Comparison of ENCODE assay signal across 21 cellular contexts in the genomic region with DNA sequence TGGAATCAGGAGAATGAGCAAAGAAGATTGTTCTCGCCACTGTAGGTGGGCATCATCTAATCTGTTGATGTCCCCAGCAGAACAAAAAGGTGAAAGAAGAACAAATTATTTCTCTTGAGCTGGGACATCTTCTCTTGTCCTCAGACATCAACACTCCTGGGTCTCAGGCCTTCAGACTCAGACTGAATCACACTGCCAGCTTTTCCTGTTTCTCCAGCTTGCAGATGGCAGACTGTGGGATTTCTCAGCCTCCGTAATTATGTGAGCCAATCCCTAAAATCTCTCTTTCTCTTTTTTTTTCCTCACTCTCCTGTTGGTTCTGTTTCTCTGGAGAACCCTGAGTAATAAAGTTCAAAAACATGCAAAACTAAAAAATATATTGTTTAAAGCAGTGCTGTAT. TPM values are rescaled to one million over a fixed set of nuclear protein-coding genes. Genes with fewer than 3 reads are reported as not detected.
A peak's percentile ranks its signal among the peaks of the same experiment; 100 is the strongest.
DNase-seq lines count a peak whose midpoint lies in the region; ATAC-seq, FAIRE-seq and TF ChIP-seq lines count a peak whose summit lies in the region.
"Had no signal": no experiment of that assay in that cellular context is flagged by ENCODE, and none has a peak within 500 bp of the region (broad histone marks: within the 10 kb centered on the region; RNA-seq: fewer than 3 reads in every experiment).

No MANE protein-coding gene starts in this region.

- ATAC-seq in foreskin keratinocyte (peak; percentile 27), GM18517 (IDR thresholded peaks at IDR 0.05; ENCODE audit: unreplicated experiment) (no peak)
- ATAC-seq: GM23338, Right ventricle myocardium inferior had no signal

- peaks cover 23% of the 10 kb centered on the region for H3K9me3 Mint-ChIP-seq in HFFc6

- H3K27me3 Mint-ChIP-seq in HFFc6 (ENCODE audit: insufficient read depth): peaks cover 10% of the 10 kb centered on the region

- no peaks in the 10 kb centered on the region for H3K79me2 ChIP-seq in GM23248 (ENCODE audit: insufficient read depth)
- H3K79me2 ChIP-seq in smooth muscle cell (ENCODE audit: low read depth): no peaks in the 10 kb centered on the region

- no peaks in the 10 kb centered on the region; the same call in 1 of the 2 replicates for H3K4me1 Mint-ChIP-seq in HFFc6 (ENCODE audit: low read depth)
- H3K4me1 Mint-ChIP-seq: GM23338 had no signal

- 58 to 61% methylated on average over 2 of the region's 2 CpGs for WGBS in GM23248 (ENCODE audit: low coverage in 1 of 2, low lambda C conversion rate in 2 of 2, missing lambda C conversion rate in 2 of 2), 2 experiments
- WGBS in smooth muscle cell (ENCODE audit: low lambda C conversion rate): 61% methylated on average over 2 of the region's 2 CpGs

- no peak overlapping the region for H3K4me3 Mint-ChIP-seq in HFFc6
- H3K4me3 Mint-ChIP-seq: GM23338 had no signal

- H2AFZ ChIP-seq in GM23248: peak overlapping the region; percentile 28; the same call in 1 of the 2 replicates
- peak overlapping the region; percentile 11 for H2AFZ ChIP-seq in smooth muscle cell (ENCODE audit: low read depth)
- H2AFZ ChIP-seq: GM23338 had no signal

- H3K4me2 ChIP-seq in GM23248 (ENCODE audit: unreplicated experiment) (no peak overlapping the region), smooth muscle cell (no peak overlapping the region)
- H3K4me2 ChIP-seq: GM23338 had no signal

- no peaks in the 10 kb centered on the region for H3K36me3 ChIP-seq in GM23248 (ENCODE audit: low read depth)
- H3K36me3 ChIP-seq in bronchial epithelial cell (ENCODE audit: control insufficient read depth, insufficient read depth, low read length): no peaks in the 10 kb centered on the region
- no peaks in the 10 kb centered on the region for H3K36me3 ChIP-seq in smooth muscle cell (ENCODE audit: low read depth)

- no peak overlapping the region for H3K4me3 ChIP-seq in GM23248
- no peak overlapping the region for H3K4me3 ChIP-seq in bronchial epithelial cell (ENCODE audit: low read depth, low read length)
- H3K4me3 ChIP-seq in smooth muscle cell: no peak overlapping the region
- H3K4me3 ChIP-seq: GM23338, SK-N-MC had no signal

- H3K4me1 ChIP-seq in GM23248 (ENCODE audit: insufficient read depth) (0 out of 2 replicates have a peak, but pooled peaks cover 7% of the 10 kb centered on the region), foreskin keratinocyte (peaks cover 8% of the 10 kb centered on the region), smooth muscle cell (ENCODE audit: low read depth) (no peaks in the 10 kb centered on the region)

- FAIRE-seq in bronchial epithelial cell (lab: Jason Lieb, UNC): no peak
- FAIRE-seq: GM19239, HTR-8/SVneo, RCC 7860 had no signal

- no peaks in the 10 kb centered on the region for H3K9me3 ChIP-seq in GM23248 (ENCODE audit: low read depth)
- H3K9me3 ChIP-seq in smooth muscle cell (replicated peaks; ENCODE audit: low read depth): no peaks in the 10 kb centered on the region

- DNase-seq in GM23248 (peak; percentile 36), bronchial epithelial cell (ENCODE audit: low read depth) (peak; percentile 49), foreskin keratinocyte (peak in 1 of 2 donors; percentile 40), smooth muscle cell (lab: John Stamatoyannopoulos, UW; ENCODE audit: unreplicated experiment) (no peak), HFFc6 (no peak), T1000 (lab: John Stamatoyannopoulos, UW) (no peak)
- DNase-seq: C1 segment of cervical spinal cord, GF-D8, HCEC 1CT, IMR-90, NCI-H1436 treated with DMSO at 0.1 percent for 48 hours, NCI-H2029, NCI-H526 treated with DMSO at 0.1 percent for 48 hours had no signal

- H3K36me3 Mint-ChIP-seq in HFFc6 (ENCODE audit: low read depth): peaks cover 10% of the 10 kb centered on the region

- H3F3A ChIP-seq in GM23248 (ENCODE audit: insufficient read depth): peaks cover 10% of the 10 kb centered on the region; the same call in 1 of the 2 replicates
- peaks cover 5% of the 10 kb centered on the region for H3F3A ChIP-seq in smooth muscle cell (ENCODE audit: low read depth)

- no peaks in the 10 kb centered on the region for H3K9me2 ChIP-seq in GM23248 (ENCODE audit: insufficient read depth)

- in situ Hi-C loops in GM23248 (cut with MboI): no loop called here

- H3K27ac Mint-ChIP-seq in HFFc6: no peak overlapping the region
- H3K27ac Mint-ChIP-seq: GM23338 had no signal

- H3K9ac ChIP-seq in GM23248 (no peak overlapping the region), smooth muscle cell (ENCODE audit: low read depth) (no peak overlapping the region)

- TF ChIP-seq CTCF in bronchial epithelial cell (IDR thresholded peaks at IDR 0.05; ENCODE audit: insufficient read depth, low read length, severe bottlenecking): no peak
- TF ChIP-seq CTCF in foreskin keratinocyte (conservative IDR thresholded peaks at IDR 0.05): no peak
- no peak for TF ChIP-seq CTCF in smooth muscle cell (IDR thresholded peaks at IDR 0.05; ENCODE audit: borderline replicate concordance, insufficient read depth, poor library complexity, severe bottlenecking)
- no peak for TF ChIP-seq CTCF in HFFc6 (IDR thresholded peaks at IDR 0.05)

- no peaks in the 10 kb centered on the region; the same call in 1 of the 2 replicates for H3K27me3 ChIP-seq in GM23248 (replicated peaks; ENCODE audit: insufficient read depth)
- H3K27me3 ChIP-seq in bronchial epithelial cell (ENCODE audit: control insufficient read depth, insufficient read depth, low read length): no peaks in the 10 kb centered on the region
- H3K27me3 ChIP-seq in foreskin keratinocyte: no peaks in the 10 kb centered on the region
- H3K27me3 ChIP-seq in smooth muscle cell (ENCODE audit: low read depth): no peaks in the 10 kb centered on the region

- H4K20me1 ChIP-seq in GM23248 (ENCODE audit: insufficient read depth) (no peaks in the 10 kb centered on the region), smooth muscle cell (ENCODE audit: low read depth) (no peaks in the 10 kb centered on the region)

- no peak overlapping the region for H3K27ac ChIP-seq in GM23248
- H3K27ac ChIP-seq in foreskin keratinocyte: no peak overlapping the region
- H3K27ac ChIP-seq in smooth muscle cell (ENCODE audit: low read depth): peak overlapping the region; percentile 64
- H3K27ac ChIP-seq: SK-N-MC had no signal

RNA-seq across cellular contexts. Expression of gene TMPRSS12, which starts 3.7 kb away (rescaled TPM):
- not detected in 2 replicates for total RNA-seq in GM23248 (2014; rRNA removed; shearing (Covaris generic))
- polyA plus RNA-seq in GM23248 (2016; fragmentation: Nextera tagmentation; extraction: Ambion mirVana) (not detected in 2 replicates), foreskin keratinocyte (not detected in 2 replicates), smooth muscle cell (not detected in 2 replicates)
- total RNA-seq in bronchial epithelial cell (not detected in 2 replicates), foreskin keratinocyte (not detected in 2 replicates), smooth muscle cell (not detected in 2 replicates)
- total RNA-seq in HFFc6 (2021; fragmentation: NEBNext Ultra II Directional; extraction: Animal tissue kit (Norgen Biotek cat#: 25700)): not detected
- total RNA-seq: GM23338, IMR-90, MCF 10A, Right ventricle myocardium inferior had no signal
- polyA plus RNA-seq: GM23338, IMR-90 had no signal

Comparison
In these comparisons a context has a peak if more than half of its experiments do, and no peak if none do; other contexts are left out.
1. DNase-seq: peak in GM23248 (single experiment) and bronchial epithelial cell (single experiment); none in smooth muscle cell (single experiment), HFFc6 (single experiment) and T1000 (single experiment).